ENCODE assay signal across 8 cellular contexts in genomic region chrX:108090474-108091265, GRCh38. TPM values are rescaled to one million over a fixed set of nuclear protein-coding genes. Genes with fewer than 3 reads are reported as not detected.
DNase-seq lines count a peak whose midpoint lies in the region; ATAC-seq and TF ChIP-seq lines count a peak whose summit lies in the region.

No MANE protein-coding gene starts in this region.

- no peak for TF ChIP-seq CTCF in breast epithelium (IDR thresholded peaks at IDR 0.05)

- H3K27me3 ChIP-seq in breast epithelium: peaks cover 0 to 9% of the 10 kb centered on the region in 2 donors

- 0% methylated on average over 3 to 4 of the region's 20 CpGs for WGBS in mesodermal cell (ENCODE audit: insufficient coverage in 2 of 2), 2 experiments

- H3K27ac ChIP-seq in breast epithelium: peak overlapping the region; percentile 88 to 89
- peak overlapping the region; percentile 79 for H3K27ac ChIP-seq in mesodermal cell (ENCODE audit: low read depth, low read length, severe bottlenecking)

- intact Hi-C loops in breast epithelium (cut with DNase I; ENCODE audit: low total_unique reads): no loop called here

- TF ChIP-seq POLR2A in breast epithelium (IDR thresholded peaks at IDR 0.05): no peak

- H3K4me1 ChIP-seq in breast epithelium (peaks cover 0 to 4% of the 10 kb centered on the region in 2 donors), mesodermal cell (ENCODE audit: control insufficient read depth, insufficient read depth, low read length, poor library complexity, severe bottlenecking) (peaks cover 2% of the 10 kb centered on the region)

- H3K9me3 ChIP-seq in breast epithelium (no peaks in the 10 kb centered on the region), mesodermal cell (ENCODE audit: control insufficient read depth, low read length) (no peaks in the 10 kb centered on the region)

- no peak for DNase-seq in breast epithelium (ENCODE audit: low spot score in 2 of 2)
- DNase-seq in activated T-cell treated with anti-CD3 and anti-CD28 coated beads for 4 hours: no peak
- no peak for DNase-seq in D341Med (ENCODE audit: low spot score)
- DNase-seq in activated CD4-positive, alpha-beta T cell treated with anti-CD3 and anti-CD28 coated beads for 1 hour: no peak

- H3K4me3 ChIP-seq in breast epithelium (peak overlapping the region; percentile 54 to 70 (median 60)), mesodermal cell (ENCODE audit: extremely low read depth, insufficient read depth, low read length, poor library complexity, severe bottlenecking) (peak overlapping the region; percentile 56)

- ATAC-seq in GM18498 (IDR thresholded peaks at IDR 0.05; ENCODE audit: unreplicated experiment) (peak; percentile 0), HG03439 (IDR thresholded peaks at IDR 0.05; ENCODE audit: unreplicated experiment) (peak; percentile 7), HG02870 (IDR thresholded peaks at IDR 0.05; ENCODE audit: unreplicated experiment) (no peak)

- H3K36me3 ChIP-seq in breast epithelium (no peaks in the 10 kb centered on the region), mesodermal cell (ENCODE audit: control insufficient read depth, insufficient read depth, low read length) (peaks cover 19% of the 10 kb centered on the region)

RNA-seq across cellular contexts. Expression of gene PSMD10, which starts 0.7 kb away (rescaled TPM):
- total RNA-seq in breast epithelium: 10 to 100 TPM; 36.1 to 39.0 (median 38.6) TPM
- polyA plus RNA-seq in mesodermal cell (2013, experiment 1 of 2): 70.5 TPM
- 72.1 TPM for polyA plus RNA-seq in mesodermal cell (2013, experiment 2 of 2)

RNA-seq across cellular contexts. Expression of gene ATG4A, which starts 0.9 kb away (rescaled TPM):
- total RNA-seq in breast epithelium: 10 to 100 TPM in 2 of 3 donors, 1 to 10 TPM in 1; 9.8 to 12.5 (median 10.2) TPM
- 11.8 TPM for polyA plus RNA-seq in mesodermal cell (2013, experiment 1 of 2)
- polyA plus RNA-seq in mesodermal cell (2013, experiment 2 of 2): 12.3 TPM

RNA-seq across cellular contexts. Expression of gene VSIG1, which starts 45.8 kb away (rescaled TPM):
- total RNA-seq in breast epithelium: not detected
- polyA plus RNA-seq in mesodermal cell (2013, experiment 1 of 2): 0.85 TPM
- polyA plus RNA-seq in mesodermal cell (2013, experiment 2 of 2): 0.71 TPM
